In genomic region chr7:106865130-106866115, GRCh38 we compare ENCODE assay signal across 8 cellular contexts. TPM values are rescaled to one million over a fixed set of nuclear protein-coding genes. Genes with fewer than 3 reads are reported as not detected.
A peak's percentile ranks its signal among the peaks of the same experiment; 100 is the strongest.
DNase-seq lines count a peak whose midpoint lies in the region; ATAC-seq and TF ChIP-seq lines count a peak whose summit lies in the region.

Gene PIK3CG (plus strand): TSS chr7:106865282. CDS start chr7:106867562, 2,280 bp downstream.

- intact Hi-C loops in CD14-positive monocyte (cut with micrococcal nuclease) (loop anchor here (10.0 kb wide), 3 partner anchors 211 to 311 kb away; partner anchors contain the start of gene HBP1 (in 1 of the 2)), head of caudate nucleus (cut with DNase I) (no loop called here)

- peaks cover 75% of the 10 kb centered on the region for H3K4me1 Mint-ChIP-seq in CD14-positive monocyte
- peaks cover 51% of the 10 kb centered on the region for H3K4me1 Mint-ChIP-seq in activated CD4-positive, alpha-beta memory T cell treated with anti-CD3 and anti-CD28 coated beads, Interleukin-2, amount 10 ng/mL, durations not matched to agents 7 days and 5 days

- POLR2A ChIA-PET in activated CD4-positive, alpha-beta memory T cell treated with anti-CD3 and anti-CD28 coated beads, Interleukin-2, amount 10 ng/mL, durations not matched to agents 7 days and 5 days (lab: Charles Lee) = interaction anchor here (1.4 to 2.0 kb wide), 3 partner anchors 53 to 794 kb away, joined by 4 to 10 read pairs (median 4); partner anchors contain the start of gene HBP1

- ATAC-seq in GM19372 (IDR thresholded peaks at IDR 0.05; ENCODE audit: low read depth, unreplicated experiment) = peak; percentile 63
- peak; percentile 72 for ATAC-seq in HG03432 (IDR thresholded peaks at IDR 0.05; ENCODE audit: unreplicated experiment)

- DNase-seq in CD14-positive monocyte (ENCODE audit: low spot score) = peak; percentile 57
- peak; percentile 32 for DNase-seq in activated CD4-positive, alpha-beta memory T cell treated with anti-CD3 and anti-CD28 coated beads, Interleukin-2, amount 10 ng/mL, durations not matched to agents 7 days and 5 days
- DNase-seq in medulla oblongata (ENCODE audit: extremely low spot score) = peak; percentile 53
- no peak for DNase-seq in head of caudate nucleus
- no peak for DNase-seq in GOT3 (lab: John Stamatoyannopoulos, UW)
- no peak for DNase-seq in DMS114 treated with DMSO at 0.1 percent for 48 hours (lab: John Stamatoyannopoulos, UW; ENCODE audit: unreplicated experiment)

- H3K27me3 Mint-ChIP-seq in CD14-positive monocyte (ENCODE audit: low read depth in 3 of 3) = no peaks in the 10 kb centered on the region
- no peaks in the 10 kb centered on the region for H3K27me3 Mint-ChIP-seq in activated CD4-positive, alpha-beta memory T cell treated with anti-CD3 and anti-CD28 coated beads, Interleukin-2, amount 10 ng/mL, durations not matched to agents 7 days and 5 days

- H3K9me3 Mint-ChIP-seq in CD14-positive monocyte = peaks cover 0 to 10% (median 0%) of the 10 kb centered on the region in 7 donors
- peaks cover 4% of the 10 kb centered on the region for H3K9me3 Mint-ChIP-seq in activated CD4-positive, alpha-beta memory T cell treated with anti-CD3 and anti-CD28 coated beads, Interleukin-2, amount 10 ng/mL, durations not matched to agents 7 days and 5 days

- peaks cover 34 to 35% of the 10 kb centered on the region in 2 donors for H3K36me3 Mint-ChIP-seq in CD14-positive monocyte
- H3K36me3 Mint-ChIP-seq in activated CD4-positive, alpha-beta memory T cell treated with anti-CD3 and anti-CD28 coated beads, Interleukin-2, amount 10 ng/mL, durations not matched to agents 7 days and 5 days (ENCODE audit: low read depth) = peaks cover 42% of the 10 kb centered on the region

- TF ChIP-seq CTCF in CD14-positive monocyte (IDR thresholded peaks at IDR 0.05) = no peak

- peak within 1 kb of the TSS; percentile 85 to 96 for H3K4me3 Mint-ChIP-seq in CD14-positive monocyte
- H3K4me3 Mint-ChIP-seq in activated CD4-positive, alpha-beta memory T cell treated with anti-CD3 and anti-CD28 coated beads, Interleukin-2, amount 10 ng/mL, durations not matched to agents 7 days and 5 days = peak within 1 kb of the TSS; percentile 94

- H3K27ac Mint-ChIP-seq in CD14-positive monocyte = peak within 1 kb of the TSS; percentile 91 to 97 (median 94)
- H3K27ac Mint-ChIP-seq in activated CD4-positive, alpha-beta memory T cell treated with anti-CD3 and anti-CD28 coated beads, Interleukin-2, amount 10 ng/mL, durations not matched to agents 7 days and 5 days = peak within 1 kb of the TSS; percentile 92

- CTCF ChIA-PET in activated CD4-positive, alpha-beta memory T cell treated with anti-CD3 and anti-CD28 coated beads, Interleukin-2, amount 10 ng/mL, durations not matched to agents 7 days and 5 days (lab: Charles Lee) = interaction anchor here (1.4 kb wide), 1 partner anchor 205 kb away, joined by 5 read pairs; the partner anchor contains the start of gene CCDC71L

RNA-seq across cellular contexts. Expression of gene PIK3CG, which starts in this region (rescaled TPM):
- polyA plus RNA-seq in CD14-positive monocyte = 10 to 100 TPM; 20.7 to 31.2 TPM
- total RNA-seq in activated CD4-positive, alpha-beta memory T cell treated with anti-CD3 and anti-CD28 coated beads, Interleukin-2, amount 10 ng/mL, durations not matched to agents 7 days and 5 days = 10 to 100 TPM; 47.3 to 49.6 TPM

Comparison
In these comparisons a context has a peak if more than half of its experiments do, and no peak if none do; other contexts are left out.
1. DNase-seq: peak in CD14-positive monocyte (single experiment), activated CD4-positive, alpha-beta memory T cell treated with anti-CD3 and anti-CD28 coated beads, Interleukin-2, amount 10 ng/mL, durations not matched to agents 7 days and 5 days (single experiment) and medulla oblongata (single experiment); none in head of caudate nucleus (0 of 42), GOT3 (single experiment) and DMS114 treated with DMSO at 0.1 percent for 48 hours (single experiment).